In the genomic region with DNA sequence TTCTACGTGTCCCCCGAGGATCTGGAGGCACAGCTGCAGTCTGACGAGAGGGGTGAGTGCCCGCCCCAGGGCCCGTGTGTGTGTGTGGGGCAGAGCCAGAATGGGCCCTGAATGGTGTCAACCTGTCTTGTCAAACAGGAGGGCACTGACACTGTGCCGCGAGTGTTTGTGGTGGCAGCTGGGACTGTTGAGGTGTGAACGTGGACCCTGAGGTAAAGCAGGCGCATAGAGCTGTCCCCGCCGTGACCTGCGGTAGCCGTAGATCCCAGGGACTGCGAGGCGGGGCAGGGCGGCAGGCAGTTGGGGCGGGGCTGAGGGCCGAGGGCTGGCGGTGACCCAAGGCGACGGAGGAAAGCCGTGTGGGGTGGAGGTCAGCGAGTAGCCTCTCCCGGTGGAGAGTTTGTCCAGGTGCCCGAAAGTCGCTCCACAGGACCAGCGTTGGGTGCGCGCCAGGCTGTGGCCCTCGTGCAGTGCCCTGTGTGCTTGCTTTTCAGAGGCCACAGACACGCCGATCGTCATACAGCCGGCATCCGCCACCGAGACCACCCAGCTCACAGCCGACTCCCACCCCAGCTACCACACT, we compare ENCODE assay signal across 1 cellular context.
TF ChIP-seq lines count a peak whose summit lies in the region.

No MANE protein-coding gene starts in this region.

TF ChIP-seq in HepG2, 621 proteins besides CTCF, POLR2A, EP300 and RAD21:
- no peak for TF ChIP-seq ZNF768 (CRISPR knock-in tag; IDR thresholded peaks at IDR 0.05)
- 0 out of 2 replicates have a peak, but pooled peaks have one; percentile 40 for TF ChIP-seq HOXA7 (CRISPR knock-in tag; IDR thresholded peaks at IDR 0.05)
- TF ChIP-seq AGO2 (optimal IDR thresholded peaks at IDR 0.05; ENCODE audit: low read depth, low read length): peak; percentile 54
- 0 out of 2 replicates have a peak, but pooled peaks have one; percentile 44 for TF ChIP-seq NFE2L1 (CRISPR knock-in tag; IDR thresholded peaks at IDR 0.05; ENCODE audit: borderline replicate concordance)
- no peak for TF ChIP-seq GATA4 (IDR thresholded peaks at IDR 0.05; ENCODE audit: borderline replicate concordance, low read depth)
- no peak for TF ChIP-seq HNF4A (CRISPR knock-in tag; IDR thresholded peaks at IDR 0.05)
- TF ChIP-seq, protein P1, sequence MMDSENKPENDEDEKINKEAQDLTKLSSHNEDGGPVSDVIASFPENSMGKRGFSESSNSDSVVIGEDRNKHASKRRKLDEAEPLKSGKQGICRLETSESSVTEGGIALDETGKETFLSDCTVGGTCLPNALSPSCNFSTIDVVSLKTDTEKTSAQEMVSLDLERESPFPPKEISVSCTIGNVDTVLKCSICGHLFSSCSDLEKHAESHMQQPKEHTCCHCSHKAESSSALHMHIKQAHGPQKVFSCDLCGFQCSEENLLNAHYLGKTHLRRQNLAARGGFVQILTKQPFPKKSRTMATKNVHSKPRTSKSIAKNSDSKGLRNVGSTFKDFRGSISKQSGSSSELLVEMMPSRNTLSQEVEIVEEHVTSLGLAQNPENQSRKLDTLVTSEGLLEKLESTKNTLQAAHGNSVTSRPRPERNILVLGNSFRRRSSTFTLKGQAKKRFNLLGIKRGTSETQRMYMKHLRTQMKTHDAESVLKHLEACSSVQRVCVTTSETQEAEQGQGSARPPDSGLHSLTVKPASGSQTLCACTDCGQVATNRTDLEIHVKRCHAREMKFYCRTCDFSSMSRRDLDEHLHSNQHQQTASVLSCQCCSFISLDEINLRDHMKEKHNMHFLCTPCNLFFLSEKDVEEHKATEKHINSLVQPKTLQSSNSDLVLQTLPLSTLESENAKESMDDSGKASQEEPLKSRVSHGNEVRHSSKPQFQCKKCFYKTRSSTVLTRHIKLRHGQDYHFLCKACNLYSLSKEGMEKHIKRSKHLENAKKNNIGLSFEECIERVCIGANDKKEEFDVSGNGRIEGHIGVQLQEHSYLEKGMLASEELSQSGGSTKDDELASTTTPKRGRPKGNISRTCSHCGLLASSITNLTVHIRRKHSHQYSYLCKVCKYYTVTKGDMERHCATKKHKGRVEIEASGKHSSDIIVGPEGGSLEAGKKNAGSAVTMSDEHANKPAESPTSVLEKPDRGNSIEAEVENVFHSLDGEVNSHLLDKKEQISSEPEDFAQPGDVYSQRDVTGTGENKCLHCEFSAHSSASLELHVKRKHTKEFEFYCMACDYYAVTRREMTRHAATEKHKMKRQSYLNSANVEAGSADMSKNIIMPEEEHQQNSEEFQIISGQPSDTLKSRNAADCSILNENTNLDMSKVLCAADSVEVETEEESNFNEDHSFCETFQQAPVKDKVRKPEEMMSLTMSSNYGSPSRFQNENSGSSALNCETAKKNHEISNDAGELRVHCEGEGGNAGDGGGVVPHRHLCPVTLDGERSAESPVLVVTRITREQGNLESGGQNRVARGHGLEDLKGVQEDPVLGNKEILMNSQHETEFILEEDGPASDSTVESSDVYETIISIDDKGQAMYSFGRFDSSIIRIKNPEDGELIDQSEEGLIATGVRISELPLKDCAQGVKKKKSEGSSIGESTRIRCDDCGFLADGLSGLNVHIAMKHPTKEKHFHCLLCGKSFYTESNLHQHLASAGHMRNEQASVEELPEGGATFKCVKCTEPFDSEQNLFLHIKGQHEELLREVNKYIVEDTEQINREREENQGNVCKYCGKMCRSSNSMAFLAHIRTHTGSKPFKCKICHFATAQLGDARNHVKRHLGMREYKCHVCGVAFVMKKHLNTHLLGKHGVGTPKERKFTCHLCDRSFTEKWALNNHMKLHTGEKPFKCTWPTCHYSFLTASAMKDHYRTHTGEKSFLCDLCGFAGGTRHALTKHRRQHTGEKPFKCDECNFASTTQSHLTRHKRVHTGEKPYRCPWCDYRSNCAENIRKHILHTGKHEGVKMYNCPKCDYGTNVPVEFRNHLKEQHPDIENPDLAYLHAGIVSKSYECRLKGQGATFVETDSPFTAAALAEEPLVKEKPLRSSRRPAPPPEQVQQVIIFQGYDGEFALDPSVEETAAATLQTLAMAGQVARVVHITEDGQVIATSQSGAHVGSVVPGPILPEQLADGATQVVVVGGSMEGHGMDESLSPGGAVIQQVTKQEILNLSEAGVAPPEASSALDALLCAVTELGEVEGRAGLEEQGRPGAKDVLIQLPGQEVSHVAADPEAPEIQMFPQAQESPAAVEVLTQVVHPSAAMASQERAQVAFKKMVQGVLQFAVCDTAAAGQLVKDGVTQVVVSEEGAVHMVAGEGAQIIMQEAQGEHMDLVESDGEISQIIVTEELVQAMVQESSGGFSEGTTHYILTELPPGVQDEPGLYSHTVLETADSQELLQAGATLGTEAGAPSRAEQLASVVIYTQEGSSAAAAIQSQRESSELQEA (CRISPR knock-in tag; IDR thresholded peaks at IDR 0.05; ENCODE audit: not compliant biosample characterization): no peak
- TF ChIP-seq BCL6 (CRISPR knock-in tag; IDR thresholded peaks at IDR 0.05): no peak
- no peak for TF ChIP-seq ZNF33A (CRISPR knock-in tag; IDR thresholded peaks at IDR 0.05; ENCODE audit: borderline replicate concordance)
- no peak for TF ChIP-seq HOXA5 (CRISPR knock-in tag; IDR thresholded peaks at IDR 0.05)
- TF ChIP-seq MIXL1 (CRISPR knock-in tag; IDR thresholded peaks at IDR 0.05): no peak
- TF ChIP-seq SNAI1 (CRISPR knock-in tag; IDR thresholded peaks at IDR 0.05; ENCODE audit: borderline replicate concordance): no peak
- TF ChIP-seq ELF3 (CRISPR knock-in tag; IDR thresholded peaks at IDR 0.05): no peak
- TF ChIP-seq SALL2 (CRISPR knock-in tag; IDR thresholded peaks at IDR 0.05): no peak
- TF ChIP-seq NR2F2 (IDR thresholded peaks at IDR 0.05; ENCODE audit: borderline replicate concordance, low read depth): no peak
- TF ChIP-seq SMC3 (IDR thresholded peaks at IDR 0.05; ENCODE audit: low read length): no peak
- no peak for TF ChIP-seq NFIB (CRISPR knock-in tag; IDR thresholded peaks at IDR 0.05; ENCODE audit: borderline replicate concordance)
- TF ChIP-seq, protein P2, sequence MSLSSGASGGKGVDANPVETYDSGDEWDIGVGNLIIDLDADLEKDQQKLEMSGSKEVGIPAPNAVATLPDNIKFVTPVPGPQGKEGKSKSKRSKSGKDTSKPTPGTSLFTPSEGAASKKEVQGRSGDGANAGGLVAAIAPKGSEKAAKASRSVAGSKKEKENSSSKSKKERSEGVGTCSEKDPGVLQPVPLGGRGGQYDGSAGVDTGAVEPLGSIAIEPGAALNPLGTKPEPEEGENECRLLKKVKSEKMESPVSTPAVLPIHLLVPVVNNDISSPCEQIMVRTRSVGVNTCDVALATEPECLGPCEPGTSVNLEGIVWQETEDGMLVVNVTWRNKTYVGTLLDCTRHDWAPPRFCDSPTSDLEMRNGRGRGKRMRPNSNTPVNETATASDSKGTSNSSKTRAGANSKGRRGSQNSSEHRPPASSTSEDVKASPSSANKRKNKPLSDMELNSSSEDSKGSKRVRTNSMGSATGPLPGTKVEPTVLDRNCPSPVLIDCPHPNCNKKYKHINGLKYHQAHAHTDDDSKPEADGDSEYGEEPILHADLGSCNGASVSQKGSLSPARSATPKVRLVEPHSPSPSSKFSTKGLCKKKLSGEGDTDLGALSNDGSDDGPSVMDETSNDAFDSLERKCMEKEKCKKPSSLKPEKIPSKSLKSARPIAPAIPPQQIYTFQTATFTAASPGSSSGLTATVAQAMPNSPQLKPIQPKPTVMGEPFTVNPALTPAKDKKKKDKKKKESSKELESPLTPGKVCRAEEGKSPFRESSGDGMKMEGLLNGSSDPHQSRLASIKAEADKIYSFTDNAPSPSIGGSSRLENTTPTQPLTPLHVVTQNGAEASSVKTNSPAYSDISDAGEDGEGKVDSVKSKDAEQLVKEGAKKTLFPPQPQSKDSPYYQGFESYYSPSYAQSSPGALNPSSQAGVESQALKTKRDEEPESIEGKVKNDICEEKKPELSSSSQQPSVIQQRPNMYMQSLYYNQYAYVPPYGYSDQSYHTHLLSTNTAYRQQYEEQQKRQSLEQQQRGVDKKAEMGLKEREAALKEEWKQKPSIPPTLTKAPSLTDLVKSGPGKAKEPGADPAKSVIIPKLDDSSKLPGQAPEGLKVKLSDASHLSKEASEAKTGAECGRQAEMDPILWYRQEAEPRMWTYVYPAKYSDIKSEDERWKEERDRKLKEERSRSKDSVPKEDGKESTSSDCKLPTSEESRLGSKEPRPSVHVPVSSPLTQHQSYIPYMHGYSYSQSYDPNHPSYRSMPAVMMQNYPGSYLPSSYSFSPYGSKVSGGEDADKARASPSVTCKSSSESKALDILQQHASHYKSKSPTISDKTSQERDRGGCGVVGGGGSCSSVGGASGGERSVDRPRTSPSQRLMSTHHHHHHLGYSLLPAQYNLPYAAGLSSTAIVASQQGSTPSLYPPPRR (CRISPR knock-in tag; IDR thresholded peaks at IDR 0.05; ENCODE audit: borderline replicate concordance): no peak
- 0 out of 2 replicates have a peak, but pooled peaks have one; percentile 29 for TF ChIP-seq DNMT1 (CRISPR knock-in tag; IDR thresholded peaks at IDR 0.05)
- no peak for TF ChIP-seq CENPT (CRISPR knock-in tag; IDR thresholded peaks at IDR 0.05; ENCODE audit: low read depth)
